ENCODE assay signal across 10 cellular contexts in genomic region chr11:61769169-61769920, GRCh38. TPM values are rescaled to one million over a fixed set of nuclear protein-coding genes. Genes with fewer than 3 reads are reported as not detected.
DNase-seq lines count a peak whose midpoint lies in the region; ATAC-seq and TF ChIP-seq lines count a peak whose summit lies in the region.
"Had no signal": no experiment of that assay in that cellular context is flagged by ENCODE, and none has a peak within 500 bp of the region (broad histone marks: within the 10 kb centered on the region; RNA-seq: fewer than 3 reads in every experiment).

No MANE protein-coding gene starts in this region.

- no peak for ATAC-seq in CD8-positive, alpha-beta T cell

- peak; percentile 71 for TF ChIP-seq CTCF in HFFc6 (IDR thresholded peaks at IDR 0.05)
- peak; percentile 37 for TF ChIP-seq CTCF in endothelial cell (IDR thresholded peaks at IDR 0.05; ENCODE audit: unreplicated experiment)
- TF ChIP-seq CTCF in CD8-positive, alpha-beta T cell (IDR thresholded peaks at IDR 0.05), result no peak

- CTCF ChIA-PET in CD8-positive, alpha-beta T cell (lab: Charles Lee), result no interaction called here

- peaks cover 5% of the 10 kb centered on the region for H3K4me1 ChIP-seq in CD8-positive, alpha-beta T cell (ENCODE audit: insufficient read depth, low read length)

- H3K9me3 Mint-ChIP-seq in HFFc6 (no peaks in the 10 kb centered on the region), endothelial cell (ENCODE audit: unreplicated experiment) (no peaks in the 10 kb centered on the region)
- no peaks in the 10 kb centered on the region for H3K9me3 Mint-ChIP-seq in CD8-positive, alpha-beta T cell

- no peaks in the 10 kb centered on the region for H3K9me3 ChIP-seq in CD8-positive, alpha-beta T cell (ENCODE audit: low read length)

- intact Hi-C loops in CD8-positive, alpha-beta T cell (cut with DNase I, micrococcal nuclease), result no loop called here

- H3K4me3 ChIP-seq in CD8-positive, alpha-beta T cell (ENCODE audit: low read depth, low read length), result no peak overlapping the region

- H3K4me3 Mint-ChIP-seq in HFFc6 (no peak overlapping the region), endothelial cell (ENCODE audit: unreplicated experiment) (no peak overlapping the region)
- no peak overlapping the region for H3K4me3 Mint-ChIP-seq in CD8-positive, alpha-beta T cell

- DNase-seq in HFFc6 (no peak), endothelial cell (ENCODE audit: low spot score) (no peak), activated gamma-delta T cell (lab: John Stamatoyannopoulos, UW) (no peak), SK-N-DZ (ENCODE audit: low spot score) (no peak)
- DNase-seq in CD8-positive, alpha-beta T cell, result no peak
- DNase-seq: aorta, GF-D8, KG1, NCI-H510A had no signal

- peak overlapping the region; percentile 20 for H3K27ac ChIP-seq in temporal lobe (ENCODE audit: low read depth, low read length)
- H3K27ac ChIP-seq in CD8-positive, alpha-beta T cell (ENCODE audit: low read depth, low read length), result no peak overlapping the region

- no peak overlapping the region for H3K27ac Mint-ChIP-seq in HFFc6
- H3K27ac Mint-ChIP-seq in endothelial cell (ENCODE audit: unreplicated experiment), result no peak overlapping the region
- H3K27ac Mint-ChIP-seq in CD8-positive, alpha-beta T cell, result no peak overlapping the region

- POLR2A ChIA-PET in CD8-positive, alpha-beta T cell (lab: Charles Lee), result no interaction called here

- H3K4me1 Mint-ChIP-seq in HFFc6 (ENCODE audit: low read depth) (no peaks in the 10 kb centered on the region), endothelial cell (ENCODE audit: unreplicated experiment) (peaks cover 6% of the 10 kb centered on the region)
- peaks cover 2% of the 10 kb centered on the region for H3K4me1 Mint-ChIP-seq in CD8-positive, alpha-beta T cell (ENCODE audit: low read depth)

- H3K36me3 Mint-ChIP-seq in HFFc6 (ENCODE audit: low read depth) (no peaks in the 10 kb centered on the region), endothelial cell (ENCODE audit: low read depth, unreplicated experiment) (no peaks in the 10 kb centered on the region)
- no peaks in the 10 kb centered on the region for H3K36me3 Mint-ChIP-seq in CD8-positive, alpha-beta T cell

- H3K27me3 ChIP-seq in CD8-positive, alpha-beta T cell (ENCODE audit: insufficient read depth, low read length), result no peaks in the 10 kb centered on the region

- no peaks in the 10 kb centered on the region for H3K36me3 ChIP-seq in CD8-positive, alpha-beta T cell (ENCODE audit: insufficient read depth, low read length)

- H3K27me3 Mint-ChIP-seq in HFFc6 (ENCODE audit: insufficient read depth) (peaks cover 4% of the 10 kb centered on the region), endothelial cell (ENCODE audit: unreplicated experiment) (peaks cover 12% of the 10 kb centered on the region)
- no peaks in the 10 kb centered on the region for H3K27me3 Mint-ChIP-seq in CD8-positive, alpha-beta T cell (ENCODE audit: low read depth)

RNA-seq across cellular contexts. Expression of gene MYRF, which starts 16.9 kb away (rescaled TPM):
- under 1 TPM; 0.24 to 0.67 (median 0.53) TPM for total RNA-seq in HFFc6 (2021; fragmentation: NEBNext Ultra II Directional; extraction: Animal tissue kit (Norgen Biotek cat#: 25700))
- 1.5 TPM for total RNA-seq in endothelial cell (ENCODE audit: unreplicated experiment)
- 1.2 TPM for total RNA-seq in temporal lobe
- total RNA-seq in CD8-positive, alpha-beta T cell, result under 1 TPM; 0.62 to 0.67 TPM
- 15.1 and 15.2 TPM in 2 replicates for polyA plus RNA-seq in SK-N-DZ (2014; cell fraction: cytosol; rRNA removed)
- 68.5 and 88.2 TPM in 2 replicates for polyA plus RNA-seq in SK-N-DZ (2014; cell fraction: nucleus; rRNA removed)

RNA-seq across cellular contexts. Expression of gene TMEM258, which starts 23.1 kb away (rescaled TPM):
- 100 to 1,000 TPM; 134 to 173 (median 145) TPM for total RNA-seq in HFFc6 (2021; fragmentation: NEBNext Ultra II Directional; extraction: Animal tissue kit (Norgen Biotek cat#: 25700))
- total RNA-seq in endothelial cell (ENCODE audit: unreplicated experiment), result 125 TPM
- 17.2 TPM for total RNA-seq in temporal lobe
- total RNA-seq in CD8-positive, alpha-beta T cell, result 10 to 100 TPM; 48.1 to 53.9 TPM
- polyA plus RNA-seq in SK-N-DZ (2014; cell fraction: cytosol; rRNA removed), result 147 and 242 TPM in 2 replicates
- polyA plus RNA-seq in SK-N-DZ (2014; cell fraction: nucleus; rRNA removed), result 86.1 and 95.3 TPM in 2 replicates

RNA-seq across cellular contexts. Expression of gene FEN1, which starts 23.4 kb away (rescaled TPM):
- total RNA-seq in HFFc6 (2021; fragmentation: NEBNext Ultra II Directional; extraction: Animal tissue kit (Norgen Biotek cat#: 25700)), result 10 to 100 TPM; 25.6 to 45.6 (median 37.4) TPM
- 22.0 TPM for total RNA-seq in endothelial cell (ENCODE audit: unreplicated experiment)
- 10.6 TPM for total RNA-seq in temporal lobe
- 10 to 100 TPM; 12.9 to 15.2 TPM for total RNA-seq in CD8-positive, alpha-beta T cell
- polyA plus RNA-seq in SK-N-DZ (2014; cell fraction: cytosol; rRNA removed), result 184 and 207 TPM in 2 replicates
- 56.1 and 83.9 TPM in 2 replicates for polyA plus RNA-seq in SK-N-DZ (2014; cell fraction: nucleus; rRNA removed)

RNA-seq across cellular contexts. Expression of gene FADS1, which starts 47.5 kb away (rescaled TPM):
- 10 to 100 TPM; 25.9 to 39.1 (median 36.4) TPM for total RNA-seq in HFFc6 (2021; fragmentation: NEBNext Ultra II Directional; extraction: Animal tissue kit (Norgen Biotek cat#: 25700))
- total RNA-seq in endothelial cell (ENCODE audit: unreplicated experiment), result 102 TPM
- 50.4 TPM for total RNA-seq in temporal lobe
- 1 to 10 TPM; 3.1 TPM for total RNA-seq in CD8-positive, alpha-beta T cell
- 182 and 212 TPM in 2 replicates for polyA plus RNA-seq in SK-N-DZ (2014; cell fraction: cytosol; rRNA removed)
- 118 and 119 TPM in 2 replicates for polyA plus RNA-seq in SK-N-DZ (2014; cell fraction: nucleus; rRNA removed)

RNA-seq across cellular contexts. Expression of gene FADS2, which starts 58.8 kb away (rescaled TPM):
- 100 to 1,000 TPM in 1 of 6 experiments, 10 to 100 TPM in 5; 56.0 to 105 (median 81.1) TPM for total RNA-seq in HFFc6 (2021; fragmentation: NEBNext Ultra II Directional; extraction: Animal tissue kit (Norgen Biotek cat#: 25700))
- total RNA-seq in endothelial cell (ENCODE audit: unreplicated experiment) (682 TPM), temporal lobe (93.2 TPM)
- under 1 TPM; 0.31 to 0.52 TPM for total RNA-seq in CD8-positive, alpha-beta T cell
- polyA plus RNA-seq in SK-N-DZ (2014; cell fraction: cytosol; rRNA removed), result 238 and 253 TPM in 2 replicates
- polyA plus RNA-seq in SK-N-DZ (2014; cell fraction: nucleus; rRNA removed), result 137 and 153 TPM in 2 replicates
